In the genomic region with DNA sequence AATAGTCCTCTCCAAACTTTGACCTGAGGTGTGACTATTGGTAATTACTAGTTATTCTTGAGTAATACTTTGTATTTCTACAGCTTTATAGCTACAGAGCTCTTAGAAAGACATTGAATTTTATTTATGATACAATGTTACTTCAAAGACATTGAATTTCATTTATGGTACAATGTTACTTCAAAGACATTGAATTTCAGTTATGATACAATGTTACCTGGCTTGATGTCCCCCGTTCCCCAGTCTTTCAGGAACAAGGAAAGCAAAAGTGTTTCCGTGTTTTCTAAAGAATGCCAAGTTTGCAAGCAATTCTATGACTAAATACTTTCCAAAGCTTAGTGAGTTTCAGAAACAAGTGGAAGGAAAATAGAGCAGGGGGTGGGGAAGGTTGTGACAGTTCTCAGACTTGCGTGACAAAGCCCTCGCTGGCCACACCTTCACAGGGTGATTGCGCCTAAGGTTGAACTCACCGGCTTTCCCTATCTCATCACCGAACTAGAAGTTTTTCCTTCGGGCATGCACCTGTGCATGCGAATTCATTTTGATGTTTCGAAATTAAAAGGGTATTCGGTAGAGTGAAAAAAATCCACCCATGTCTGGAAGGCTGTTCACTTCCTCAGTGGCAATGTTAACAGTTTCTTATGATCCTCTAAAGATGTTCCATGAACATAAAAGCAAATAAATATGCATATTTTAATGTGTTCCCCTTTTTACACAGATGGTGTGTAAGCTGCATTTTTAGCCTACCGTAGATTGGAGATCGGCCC, we compare ENCODE assay signal across 1 cellular context.
TF ChIP-seq lines count a peak whose summit lies in the region.

No MANE protein-coding gene starts in this region.

TF ChIP-seq in HCT116, 20 proteins besides CTCF, POLR2A, EP300 and RAD21 (continued from another document):
- no peak for TF ChIP-seq YY1 (IDR thresholded peaks at IDR 0.05; ENCODE audit: extremely low read depth, insufficient replicate concordance, low read depth, low read length)
- TF ChIP-seq POLR2AphosphoS5 (IDR thresholded peaks at IDR 0.05; ENCODE audit: low read depth, low read length), result no peak
- no peak for TF ChIP-seq MAX (IDR thresholded peaks at IDR 0.05)
- TF ChIP-seq ZNF274 (IDR thresholded peaks at IDR 0.05; ENCODE audit: low read depth, low read length), result no peak
- TF ChIP-seq, protein P1, sequence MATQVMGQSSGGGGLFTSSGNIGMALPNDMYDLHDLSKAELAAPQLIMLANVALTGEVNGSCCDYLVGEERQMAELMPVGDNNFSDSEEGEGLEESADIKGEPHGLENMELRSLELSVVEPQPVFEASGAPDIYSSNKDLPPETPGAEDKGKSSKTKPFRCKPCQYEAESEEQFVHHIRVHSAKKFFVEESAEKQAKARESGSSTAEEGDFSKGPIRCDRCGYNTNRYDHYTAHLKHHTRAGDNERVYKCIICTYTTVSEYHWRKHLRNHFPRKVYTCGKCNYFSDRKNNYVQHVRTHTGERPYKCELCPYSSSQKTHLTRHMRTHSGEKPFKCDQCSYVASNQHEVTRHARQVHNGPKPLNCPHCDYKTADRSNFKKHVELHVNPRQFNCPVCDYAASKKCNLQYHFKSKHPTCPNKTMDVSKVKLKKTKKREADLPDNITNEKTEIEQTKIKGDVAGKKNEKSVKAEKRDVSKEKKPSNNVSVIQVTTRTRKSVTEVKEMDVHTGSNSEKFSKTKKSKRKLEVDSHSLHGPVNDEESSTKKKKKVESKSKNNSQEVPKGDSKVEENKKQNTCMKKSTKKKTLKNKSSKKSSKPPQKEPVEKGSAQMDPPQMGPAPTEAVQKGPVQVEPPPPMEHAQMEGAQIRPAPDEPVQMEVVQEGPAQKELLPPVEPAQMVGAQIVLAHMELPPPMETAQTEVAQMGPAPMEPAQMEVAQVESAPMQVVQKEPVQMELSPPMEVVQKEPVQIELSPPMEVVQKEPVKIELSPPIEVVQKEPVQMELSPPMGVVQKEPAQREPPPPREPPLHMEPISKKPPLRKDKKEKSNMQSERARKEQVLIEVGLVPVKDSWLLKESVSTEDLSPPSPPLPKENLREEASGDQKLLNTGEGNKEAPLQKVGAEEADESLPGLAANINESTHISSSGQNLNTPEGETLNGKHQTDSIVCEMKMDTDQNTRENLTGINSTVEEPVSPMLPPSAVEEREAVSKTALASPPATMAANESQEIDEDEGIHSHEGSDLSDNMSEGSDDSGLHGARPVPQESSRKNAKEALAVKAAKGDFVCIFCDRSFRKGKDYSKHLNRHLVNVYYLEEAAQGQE (IDR thresholded peaks at IDR 0.05; ENCODE audit: low read depth), result no peak
- no peak for TF ChIP-seq EGR1 (IDR thresholded peaks at IDR 0.05; ENCODE audit: low read depth)
- TF ChIP-seq SRF (IDR thresholded peaks at IDR 0.05; ENCODE audit: low read depth), result no peak
- TF ChIP-seq, protein P2, sequence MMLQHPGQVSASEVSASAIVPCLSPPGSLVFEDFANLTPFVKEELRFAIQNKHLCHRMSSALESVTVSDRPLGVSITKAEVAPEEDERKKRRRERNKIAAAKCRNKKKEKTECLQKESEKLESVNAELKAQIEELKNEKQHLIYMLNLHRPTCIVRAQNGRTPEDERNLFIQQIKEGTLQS (IDR thresholded peaks at IDR 0.05), result no peak
